Comparison of ENCODE assay signal across 10 cellular contexts in genomic region chr11:64291746-64292457, GRCh38. TPM values are rescaled to one million over a fixed set of nuclear protein-coding genes. Genes with fewer than 3 reads are reported as not detected.
DNase-seq lines count a peak whose midpoint lies in the region; ATAC-seq and TF ChIP-seq lines count a peak whose summit lies in the region.
"Had no signal": no experiment of that assay in that cellular context is flagged by ENCODE, and none has a peak within 500 bp of the region (broad histone marks: within the 10 kb centered on the region; RNA-seq: fewer than 3 reads in every experiment).

No MANE protein-coding gene starts in this region.

- intact Hi-C loops in heart right ventricle (cut with DNase I): no loop called here
- intact Hi-C loops in sigmoid colon (cut with DNase I): no loop called here

- H3K9me3 ChIP-seq in ES-I3 (ENCODE audit: control insufficient read depth, insufficient read depth, low read length) (no peaks in the 10 kb centered on the region; the same call in 1 of the 2 replicates), heart right ventricle (no peaks in the 10 kb centered on the region), sigmoid colon (no peaks in the 10 kb centered on the region)

- CTCF ChIA-PET in WTC11 (lab: Charles Lee): interaction anchor here (0.6 to 12.5 kb wide), 6 partner anchors 11 to 87 kb away, joined by 3 to 151 read pairs (median 3); partner anchors contain the start of gene ESRRA

- peaks cover 8% of the 10 kb centered on the region for H3K4me1 Mint-ChIP-seq in WTC11

- no peak for TF ChIP-seq EP300 in sigmoid colon (IDR thresholded peaks at IDR 0.05)

- peaks cover 75% of the 10 kb centered on the region for H3K27me3 Mint-ChIP-seq in WTC11 (ENCODE audit: low read depth)

- 0 to 1% methylated on average over 51 to 96 of the region's 96 CpGs for WGBS in heart right ventricle, 2 donors
- 1% methylated on average over 96 of the region's 96 CpGs for WGBS in sigmoid colon, 2 donors

- H3K4me3 ChIP-seq in heart right ventricle (peak overlapping the region; percentile 21 to 49 (median 38)), sigmoid colon (peak overlapping the region in 3 of 4 donors; percentile 15 to 40 (median 36))

- H3K36me3 ChIP-seq in ES-I3 (ENCODE audit: insufficient read depth, low read length): no peaks in the 10 kb centered on the region
- peaks cover 0 to 5% (median 0%) of the 10 kb centered on the region in 9 donors for H3K36me3 ChIP-seq in heart right ventricle
- H3K36me3 ChIP-seq in sigmoid colon: no peaks in the 10 kb centered on the region

- no peak for TF ChIP-seq CTCF in WTC11 (IDR thresholded peaks at IDR 0.05)
- TF ChIP-seq CTCF in heart right ventricle (IDR thresholded peaks at IDR 0.05): no peak
- TF ChIP-seq CTCF in sigmoid colon (IDR thresholded peaks at IDR 0.05): no peak

- peak overlapping the region; percentile 60 for H3K4me3 Mint-ChIP-seq in WTC11

- H3K27ac ChIP-seq in heart right ventricle (no peak overlapping the region), sigmoid colon (no peak overlapping the region)

- no peaks in the 10 kb centered on the region for H3K9me3 Mint-ChIP-seq in WTC11

- peak overlapping the region; percentile 60 for H3K9ac ChIP-seq in ES-I3 (ENCODE audit: low read depth, low read length)

- peaks cover 19 to 73% (median 69%) of the 10 kb centered on the region in 7 donors for H3K27me3 ChIP-seq in heart right ventricle
- peaks cover 29 to 77% (median 71%) of the 10 kb centered on the region in 3 donors for H3K27me3 ChIP-seq in sigmoid colon

- no peaks in the 10 kb centered on the region for H3K36me3 Mint-ChIP-seq in WTC11

- DNase-seq in WTC11 (ENCODE audit: low spot score): no peak
- no peak for DNase-seq in heart right ventricle
- DNase-seq in sigmoid colon: no peak
- DNase-seq in DMS53 (lab: John Stamatoyannopoulos, UW): no peak
- no peak for DNase-seq in inferior parietal cortex (ENCODE audit: extremely low spot score)
- no peak for DNase-seq in NCI-H2107 treated with DMSO at 0.1 percent for 48 hours (lab: John Stamatoyannopoulos, UW; ENCODE audit: unreplicated experiment)
- DNase-seq: KBM-7 had no signal

- H3K27ac Mint-ChIP-seq in WTC11: no peak overlapping the region

- no peak for ATAC-seq in WTC11
- ATAC-seq in heart right ventricle: peak in 2 of 8 donors; percentile 13 to 14
- ATAC-seq in HG03175 (IDR thresholded peaks at IDR 0.05; ENCODE audit: unreplicated experiment): no peak
- ATAC-seq: sciatic nerve had no signal

- no peak for TF ChIP-seq POLR2A in sigmoid colon (IDR thresholded peaks at IDR 0.05)

- POLR2A ChIA-PET in WTC11 (lab: Charles Lee): no interaction called here

- no peaks in the 10 kb centered on the region for H3K4me1 ChIP-seq in ES-I3 (ENCODE audit: insufficient read depth, low read length)
- peaks cover 4 to 23% (median 15%) of the 10 kb centered on the region in 9 donors for H3K4me1 ChIP-seq in heart right ventricle
- H3K4me1 ChIP-seq in sigmoid colon: peaks cover 0 to 24% (median 18%) of the 10 kb centered on the region in 4 donors

TF ChIP-seq in WTC11, 78 proteins besides CTCF, POLR2A, EP300 and RAD21 (continues in another document):
- TF ChIP-seq ATF3 (CRISPR knock-in tag; conservative IDR thresholded peaks at IDR 0.05): no peak
- no peak for TF ChIP-seq ZNF263 (CRISPR knock-in tag; IDR thresholded peaks at IDR 0.05; ENCODE audit: low read depth)
- TF ChIP-seq ELF4 (CRISPR knock-in tag; IDR thresholded peaks at IDR 0.05; ENCODE audit: low read depth): no peak
- TF ChIP-seq AFF4 (CRISPR knock-in tag; IDR thresholded peaks at IDR 0.05; ENCODE audit: borderline replicate concordance): no peak
- TF ChIP-seq TEAD1 (CRISPR knock-in tag; IDR thresholded peaks at IDR 0.05): no peak
- no peak for TF ChIP-seq JAZF1 (CRISPR knock-in tag; IDR thresholded peaks at IDR 0.05)
- no peak for TF ChIP-seq NFATC4 (CRISPR knock-in tag; IDR thresholded peaks at IDR 0.05)
- TF ChIP-seq ZNF512 (CRISPR knock-in tag; IDR thresholded peaks at IDR 0.05; ENCODE audit: borderline replicate concordance): no peak
- no peak for TF ChIP-seq SMAD4 (CRISPR knock-in tag; IDR thresholded peaks at IDR 0.05)
- TF ChIP-seq FOXJ3 (CRISPR knock-in tag; IDR thresholded peaks at IDR 0.05; ENCODE audit: borderline replicate concordance): no peak
- TF ChIP-seq FOXK1 (CRISPR knock-in tag; IDR thresholded peaks at IDR 0.05): no peak
- TF ChIP-seq KAT7 (CRISPR knock-in tag; IDR thresholded peaks at IDR 0.05; ENCODE audit: borderline replicate concordance): no peak

RNA-seq across cellular contexts. Expression of gene KCNK4, which starts 0.8 kb away (rescaled TPM):
- total RNA-seq in WTC11 (2021) (0.25 to 0.74 TPM (median 0.48 TPM) in 3 replicates), heart right ventricle (not detected), sigmoid colon (under 1 TPM in 1 of 4 donors, not detected in 3; 0.71 TPM)
- polyA plus RNA-seq in heart right ventricle (not detected), sigmoid colon (not detected)
- total RNA-seq: sciatic nerve had no signal

RNA-seq across cellular contexts. Expression of gene GPR137, which starts 6.3 kb away (rescaled TPM):
- total RNA-seq in WTC11 (2021) (51.1 to 53.8 TPM (median 51.8 TPM) in 3 replicates), heart right ventricle (10 to 100 TPM; 16.4 to 43.0 (median 24.3) TPM), sigmoid colon (10 to 100 TPM; 12.2 to 21.0 (median 13.6) TPM)
- polyA plus RNA-seq in heart right ventricle (10 to 100 TPM; 18.4 to 31.8 TPM), sigmoid colon (10 to 100 TPM; 17.4 to 35.0 (median 18.0) TPM)

RNA-seq across cellular contexts. Expression of gene BAD, which starts 7.4 kb away (rescaled TPM):
- total RNA-seq in WTC11 (2021): 30.5 to 34.7 TPM (median 31.3 TPM) in 3 replicates
- 100 to 1,000 TPM in 1 of 10 donors, 10 to 100 TPM in 9; 40.7 to 106 (median 52.2) TPM for total RNA-seq in heart right ventricle
- 100 to 1,000 TPM in 1 of 2 donors, 10 to 100 TPM in 1; 92.1 to 104 TPM for polyA plus RNA-seq in heart right ventricle
- total RNA-seq in sigmoid colon: 100 to 1,000 TPM in 3 of 4 donors, 10 to 100 TPM in 1; 95.3 to 143 (median 121) TPM
- polyA plus RNA-seq in sigmoid colon: 100 to 1,000 TPM; 105 to 264 (median 244) TPM

RNA-seq across cellular contexts. Expression of gene CATSPERZ, which starts 8.3 kb away (rescaled TPM):
- total RNA-seq in WTC11 (2021): 1.1 to 2.5 TPM (median 2.0 TPM) in 3 replicates
- total RNA-seq in heart right ventricle: not detected
- under 1 TPM in 1 of 2 donors, not detected in 1; 0.10 TPM for polyA plus RNA-seq in heart right ventricle
- total RNA-seq in sigmoid colon: not detected
- polyA plus RNA-seq in sigmoid colon: 1 to 10 TPM in 2 of 3 donors, not detected in 1; 1.1 to 1.4 TPM
- total RNA-seq: sciatic nerve had no signal

RNA-seq across cellular contexts. Expression of gene ESRRA, which starts 13.4 kb away (rescaled TPM):
- total RNA-seq in WTC11 (2021): 56.3 to 81.9 TPM (median 59.1 TPM) in 3 replicates
- 100 to 1,000 TPM; 115 to 225 (median 132) TPM for total RNA-seq in heart right ventricle
- 100 to 1,000 TPM; 180 TPM for polyA plus RNA-seq in heart right ventricle
- 10 to 100 TPM; 39.9 to 48.7 (median 45.3) TPM for total RNA-seq in sigmoid colon
- 100 to 1,000 TPM; 151 to 244 (median 219) TPM for polyA plus RNA-seq in sigmoid colon
